In genomic region chr1:235595079-235595478, GRCh38 we compare ENCODE assay signal across 30 cellular contexts. TPM values are rescaled to one million over a fixed set of nuclear protein-coding genes. Genes with fewer than 3 reads are reported as not detected.
"Had no signal": no experiment of that assay in that cellular context is flagged by ENCODE, and none has a peak within 500 bp of the region (broad histone marks: within the 10 kb centered on the region; RNA-seq: fewer than 3 reads in every experiment).

No MANE protein-coding gene starts in this region.

- H3K27ac ChIP-seq: brain microvascular endothelial cell, esophagus muscularis mucosa, foreskin keratinocyte, gastrocnemius medialis had no signal

- H3K27me3 ChIP-seq: brain microvascular endothelial cell, foreskin keratinocyte, gastrocnemius medialis had no signal

- H3K36me3 Mint-ChIP-seq: activated naive CD8-positive, alpha-beta T cell had no signal

- H3K4me3 Mint-ChIP-seq: activated CD4-positive, alpha-beta memory T cell treated with anti-CD3 and anti-CD28 coated beads, Interleukin-2, amount 10 ng/mL, durations not matched to agents 7 days and 5 days; activated CD4-positive, alpha-beta T cell treated with anti-CD3 and anti-CD28 coated beads for 36 hours; activated CD4-positive, alpha-beta T cell treated with anti-CD3 and anti-CD28 coated beads, Interleukin-2, amount 10 ng/mL, durations not matched to agents 24 days and 14 days; activated naive CD8-positive, alpha-beta T cell; activated T-cell treated with anti-CD3 and anti-CD28 coated beads, Interleukin-2, amount 50 U/mL, for 24 hours; activated T-cell treated with anti-CD3 and anti-CD28 coated beads, Interleukin-2, amount 50 U/mL, for 72 hours; central memory CD8-positive, alpha-beta T cell; effector memory CD8-positive, alpha-beta T cell had no signal

- DNase-seq: activated CD4-positive, alpha-beta memory T cell treated with anti-CD3 and anti-CD28 coated beads, Interleukin-2, amount 10 ng/mL, durations not matched to agents 7 days and 5 days; activated CD4-positive, alpha-beta T cell treated with anti-CD3 and anti-CD28 coated beads for 36 hours; activated CD4-positive, alpha-beta T cell treated with anti-CD3 and anti-CD28 coated beads, Interleukin-2, amount 10 ng/mL, durations not matched to agents 24 days and 14 days; activated CD4-positive, CD25-positive, alpha-beta regulatory T cell; activated CD4-positive, CD25-positive, alpha-beta regulatory T cell treated with anti-CD3 and anti-CD28 coated beads, Interleukin-2, amount 50 U/mL, for 72 hours; activated CD8-positive, alpha-beta memory T cell treated with anti-CD3 and anti-CD28 coated beads, Interleukin-2, amount 50 U/mL, for 48 hours; activated gamma-delta T cell; activated naive CD4-positive, alpha-beta T cell; activated naive CD4-positive, alpha-beta T cell treated with anti-CD3 and anti-CD28 coated beads, Interleukin-2, amount 50 U/mL, for 16 hours; activated T-cell treated with anti-CD3 and anti-CD28 coated beads for 4 hours; activated T-cell treated with anti-CD3 and anti-CD28 coated beads, Interleukin-2, amount 50 U/mL, for 24 hours; activated T-cell treated with anti-CD3 and anti-CD28 coated beads, Interleukin-2, amount 50 U/mL, for 72 hours; amniotic stem cell; anterior cingulate cortex; brain microvascular endothelial cell; cortex of kidney; dermis blood vessel endothelial cell; effector CD4-positive, alpha-beta T cell; effector memory CD8-positive, alpha-beta T cell; erythroblast; foreskin keratinocyte; gastrocnemius medialis; glutamatergic neuron; T-helper 2 cell had no signal

- FAIRE-seq: astrocyte, bronchial epithelial cell, colon had no signal

- H3K4me3 ChIP-seq: esophagus muscularis mucosa, gastrocnemius medialis had no signal

- ATAC-seq: activated CD4-positive, alpha-beta T cell treated with anti-CD3 and anti-CD28 coated beads for 36 hours; activated T-cell treated with anti-CD3 and anti-CD28 coated beads, Interleukin-2, amount 50 U/mL, for 72 hours; effector memory CD8-positive, alpha-beta T cell; foreskin keratinocyte; gastrocnemius medialis had no signal

- H3K36me3 ChIP-seq: brain microvascular endothelial cell, esophagus muscularis mucosa, gastrocnemius medialis had no signal

- H3K9me3 ChIP-seq: esophagus muscularis mucosa, gastrocnemius medialis had no signal

- H3K9me3 Mint-ChIP-seq: activated T-cell treated with anti-CD3 and anti-CD28 coated beads, Interleukin-2, amount 50 U/mL, for 24 hours; activated T-cell treated with anti-CD3 and anti-CD28 coated beads, Interleukin-2, amount 50 U/mL, for 72 hours; central memory CD8-positive, alpha-beta T cell; effector memory CD8-positive, alpha-beta T cell had no signal

- H3K4me1 Mint-ChIP-seq: central memory CD8-positive, alpha-beta T cell had no signal

- H3K27ac Mint-ChIP-seq: activated CD4-positive, alpha-beta memory T cell treated with anti-CD3 and anti-CD28 coated beads, Interleukin-2, amount 10 ng/mL, durations not matched to agents 7 days and 5 days; activated CD4-positive, alpha-beta T cell treated with anti-CD3 and anti-CD28 coated beads for 36 hours; activated CD4-positive, alpha-beta T cell treated with anti-CD3 and anti-CD28 coated beads, Interleukin-2, amount 10 ng/mL, durations not matched to agents 24 days and 14 days; activated naive CD8-positive, alpha-beta T cell; activated T-cell treated with anti-CD3 and anti-CD28 coated beads, Interleukin-2, amount 50 U/mL, for 24 hours; activated T-cell treated with anti-CD3 and anti-CD28 coated beads, Interleukin-2, amount 50 U/mL, for 72 hours; effector memory CD8-positive, alpha-beta T cell had no signal

- H3K4me1 ChIP-seq: esophagus muscularis mucosa, foreskin keratinocyte, gastrocnemius medialis had no signal

RNA-seq across cellular contexts. Expression of gene GNG4, which starts 54.5 kb away (rescaled TPM):
- total RNA-seq: bronchial epithelial cell, gastrocnemius medialis had no signal
